Comparison of ENCODE assay signal across 12 cellular contexts in genomic region chrX:10579753-10580060, GRCh38. TPM values are rescaled to one million over a fixed set of nuclear protein-coding genes. Genes with fewer than 3 reads are reported as not detected.
A peak's percentile ranks its signal among the peaks of the same experiment; 100 is the strongest.
DNase-seq lines count a peak whose midpoint lies in the region; ATAC-seq and TF ChIP-seq lines count a peak whose summit lies in the region.
"Had no signal": no experiment of that assay in that cellular context is flagged by ENCODE, and none has a peak within 500 bp of the region (broad histone marks: within the 10 kb centered on the region; RNA-seq: fewer than 3 reads in every experiment).

No MANE protein-coding gene starts in this region.

- POLR2A ChIA-PET in SK-N-SH (lab: Yijun Ruan, JAX) = no interaction called here
- POLR2A ChIA-PET in WTC11 (lab: Charles Lee) = no interaction called here

- H3K27ac ChIP-seq in SK-N-SH (ENCODE audit: low read depth in 2 of 2, low read length in 1 of 2) (peak overlapping the region in 1 of 2 experiments; percentile 42; a peak in 2 of 4 replicates), transverse colon (peak overlapping the region in 3 of 4 donors; percentile 10 to 51 (median 29))

- H3K27me3 ChIP-seq in SK-N-SH (ENCODE audit: insufficient read depth) (no peaks in the 10 kb centered on the region), kidney epithelial cell (ENCODE audit: control insufficient read depth, insufficient read depth, low read length) (no peaks in the 10 kb centered on the region), transverse colon (no peaks in the 10 kb centered on the region)

- H3K36me3 ChIP-seq in SK-N-SH (replicated peaks in 1 of 2; ENCODE audit: control insufficient read depth in 1 of 2, insufficient read depth in 2 of 2, low read length in 1 of 2) (no peaks in the 10 kb centered on the region), kidney epithelial cell (ENCODE audit: control insufficient read depth, insufficient read depth, low read length) (no peaks in the 10 kb centered on the region), transverse colon (no peaks in the 10 kb centered on the region)
- H3K36me3 ChIP-seq: tibial nerve had no signal

- H3K9me2 ChIP-seq in SK-N-SH = no peaks in the 10 kb centered on the region

- no peak overlapping the region for H3K4me3 ChIP-seq in SK-N-SH (ENCODE audit: low read depth in 2 of 2, low read length in 1 of 2)
- H3K4me3 ChIP-seq in kidney epithelial cell (ENCODE audit: low read depth, low read length) = peak overlapping the region; percentile 5
- H3K4me3 ChIP-seq in transverse colon = no peak overlapping the region
- H3K4me3 ChIP-seq: tibial nerve had no signal

- H3K36me3 Mint-ChIP-seq in WTC11 = peaks cover 12% of the 10 kb centered on the region
- H3K36me3 Mint-ChIP-seq: activated naive CD8-positive, alpha-beta T cell had no signal

- no peak for TF ChIP-seq RAD21 in SK-N-SH (IDR thresholded peaks at IDR 0.05; ENCODE audit: low read length)

- no peaks in the 10 kb centered on the region for H4K20me1 ChIP-seq in SK-N-SH (ENCODE audit: insufficient read depth)

- in situ Hi-C loops in transverse colon (cut with MboI; ENCODE audit: low pct_ligation_motif_present in 1 of 4, low pct_unique_long_range_greater_than_20kb in 1 of 4, low sequenced_read_pairs in 3 of 4) = no loop called here

- no peak for TF ChIP-seq POLR2A in transverse colon (IDR thresholded peaks at IDR 0.05)

- peaks cover 10% of the 10 kb centered on the region for H3K9me3 Mint-ChIP-seq in WTC11

- H3K4me1 ChIP-seq in SK-N-SH (ENCODE audit: control insufficient read depth in 1 of 2, insufficient read depth in 2 of 2, low read depth in 1 of 2, low read length in 1 of 2) (peaks cover 0 to 4% of the 10 kb centered on the region in 2 experiments; a peak in 2 of 4 replicates), transverse colon (no peaks in the 10 kb centered on the region)

- H3K27me3 Mint-ChIP-seq in WTC11 (ENCODE audit: low read depth) = no peaks in the 10 kb centered on the region
- H3K27me3 Mint-ChIP-seq: activated naive CD8-positive, alpha-beta T cell had no signal

- peak overlapping the region; percentile 57 for H3K27ac Mint-ChIP-seq in WTC11
- H3K27ac Mint-ChIP-seq: activated naive CD8-positive, alpha-beta T cell had no signal

- peaks cover 2% of the 10 kb centered on the region for H3F3A ChIP-seq in SK-N-SH (replicated peaks; ENCODE audit: insufficient read depth)

- ATAC-seq in SK-N-SH treated with all-trans-retinoic acid at 6 μM for 48 hours = no peak; the same call in 2 of the 3 replicates
- ATAC-seq in WTC11 = no peak
- no peak for ATAC-seq in HG03097 (IDR thresholded peaks at IDR 0.05; ENCODE audit: low FRiP score, unreplicated experiment)

- H3K9me3 ChIP-seq in SK-N-SH (no peaks in the 10 kb centered on the region), transverse colon (no peaks in the 10 kb centered on the region)
- H3K9me3 ChIP-seq: tibial nerve had no signal

- 0 out of 2 replicates have a peak overlapping the region, but pooled peaks have one; percentile 4 for H3K4me3 Mint-ChIP-seq in WTC11
- H3K4me3 Mint-ChIP-seq: activated naive CD8-positive, alpha-beta T cell had no signal

- H3K4me1 Mint-ChIP-seq in WTC11 = peaks cover 46% of the 10 kb centered on the region

- no peaks in the 10 kb centered on the region; the same call in 1 of the 2 replicates for H3K79me2 ChIP-seq in SK-N-SH (ENCODE audit: insufficient read depth)

- CTCF ChIA-PET in SK-N-SH (lab: Yijun Ruan, JAX) (interaction anchor here (1.2 to 1.9 kb wide), 2 partner anchors 18 to 391 kb away, joined by 3 to 5 read pairs; no protein-coding TSS in a partner anchor), WTC11 (lab: Charles Lee) (interaction anchor here (1.2 kb wide), 1 partner anchor 190 kb away, joined by 3 read pairs; no protein-coding TSS in a partner anchor)

- intact Hi-C loops in transverse colon (cut with DNase I; ENCODE audit: low total_unique reads) = no loop called here

- DNase-seq in SK-N-SH = no peak
- no peak for DNase-seq in WTC11 (ENCODE audit: low spot score)
- peak; percentile 51 for DNase-seq in kidney epithelial cell (ENCODE audit: low read depth)
- no peak for DNase-seq in transverse colon
- no peak for DNase-seq in MV-4-11 (lab: John Stamatoyannopoulos, UW)
- DNase-seq in NK-92 (lab: John Stamatoyannopoulos, UW; ENCODE audit: unreplicated experiment) = no peak
- DNase-seq: activated CD4-positive, alpha-beta T cell treated with anti-CD3 and anti-CD28 coated beads, Interleukin-2, amount 50 U/mL, for 1 hour; stimulated activated CD4-positive, alpha-beta T cell treated with anti-CD3 and anti-CD28 coated beads, Interleukin-4, amount 100 ng/mL, for 24 hours had no signal

- TF ChIP-seq EP300 in SK-N-SH (IDR thresholded peaks at IDR 0.05; ENCODE audit: borderline replicate concordance in 1 of 2, low read depth in 1 of 2, low read length in 1 of 2) = no peak
- no peak for TF ChIP-seq EP300 in transverse colon (IDR thresholded peaks at IDR 0.05; ENCODE audit: low read depth)

- peak overlapping the region; percentile 23; the same call in 1 of the 2 replicates for H3K9ac ChIP-seq in SK-N-SH

- TF ChIP-seq CTCF in SK-N-SH (IDR thresholded peaks at IDR 0.05) (no peak), WTC11 (IDR thresholded peaks at IDR 0.05) (no peak), kidney epithelial cell (IDR thresholded peaks at IDR 0.05; ENCODE audit: insufficient read depth, low read length, poor library complexity, severe bottlenecking) (no peak), transverse colon (IDR thresholded peaks at IDR 0.05) (no peak)

- no peak overlapping the region for H3K4me2 ChIP-seq in SK-N-SH

- peak overlapping the region; percentile 33; the same call in 1 of the 2 replicates for H2AFZ ChIP-seq in SK-N-SH (ENCODE audit: low read depth)

- 52% methylated on average over 5 of the region's 5 CpGs for WGBS in SK-N-SH (ENCODE audit: low lambda C conversion rate)
- 65% methylated on average over 5 of the region's 5 CpGs; no CpG with 5 or more reads in 1 of the 2 donors for WGBS in transverse colon (ENCODE audit: low coverage in 1 of 2), 2 donors

TF ChIP-seq in SK-N-SH, 30 proteins besides CTCF, POLR2A, EP300 and RAD21:
- no peak for TF ChIP-seq CHD2 (IDR thresholded peaks at IDR 0.05; ENCODE audit: low read length, partially characterized antibody)
- TF ChIP-seq FOXM1 (IDR thresholded peaks at IDR 0.05; ENCODE audit: low read depth) = no peak
- no peak for TF ChIP-seq SMC3 (IDR thresholded peaks at IDR 0.05; ENCODE audit: low read depth, low read length)
- TF ChIP-seq ELF1 (IDR thresholded peaks at IDR 0.05) = no peak
- TF ChIP-seq, protein P1, sequence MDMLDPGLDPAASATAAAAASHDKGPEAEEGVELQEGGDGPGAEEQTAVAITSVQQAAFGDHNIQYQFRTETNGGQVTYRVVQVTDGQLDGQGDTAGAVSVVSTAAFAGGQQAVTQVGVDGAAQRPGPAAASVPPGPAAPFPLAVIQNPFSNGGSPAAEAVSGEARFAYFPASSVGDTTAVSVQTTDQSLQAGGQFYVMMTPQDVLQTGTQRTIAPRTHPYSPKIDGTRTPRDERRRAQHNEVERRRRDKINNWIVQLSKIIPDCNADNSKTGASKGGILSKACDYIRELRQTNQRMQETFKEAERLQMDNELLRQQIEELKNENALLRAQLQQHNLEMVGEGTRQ (IDR thresholded peaks at IDR 0.05; ENCODE audit: borderline replicate concordance, low read depth, low read length) = no peak
- no peak for TF ChIP-seq GATA2 (CRISPR knock-in tag; IDR thresholded peaks at IDR 0.05)
- TF ChIP-seq NFIC (IDR thresholded peaks at IDR 0.05; ENCODE audit: borderline replicate concordance) = no peak

TF ChIP-seq in SK-N-SH treated with all-trans-retinoic acid at 6 μM for 48 hours, 23 proteins besides CTCF, POLR2A, EP300 and RAD21:
- no peak for TF ChIP-seq TOX (CRISPR knock-in tag; IDR thresholded peaks at IDR 0.05; ENCODE audit: borderline replicate concordance)
- no peak for TF ChIP-seq TCF4 (CRISPR knock-in tag; IDR thresholded peaks at IDR 0.05; ENCODE audit: borderline replicate concordance)
- TF ChIP-seq PPARA (CRISPR knock-in tag; IDR thresholded peaks at IDR 0.05; ENCODE audit: borderline replicate concordance) = no peak
- no peak for TF ChIP-seq ZNF70 (CRISPR knock-in tag; IDR thresholded peaks at IDR 0.05)
- TF ChIP-seq ZFP30 (CRISPR knock-in tag; IDR thresholded peaks at IDR 0.05) = no peak
- no peak for TF ChIP-seq SNAI2 (CRISPR knock-in tag; IDR thresholded peaks at IDR 0.05)

TF ChIP-seq in WTC11, 78 proteins besides CTCF, POLR2A, EP300 and RAD21 (continues in another document):
- TF ChIP-seq SOX15 (CRISPR knock-in tag; IDR thresholded peaks at IDR 0.05) = no peak
- TF ChIP-seq, protein P2, sequence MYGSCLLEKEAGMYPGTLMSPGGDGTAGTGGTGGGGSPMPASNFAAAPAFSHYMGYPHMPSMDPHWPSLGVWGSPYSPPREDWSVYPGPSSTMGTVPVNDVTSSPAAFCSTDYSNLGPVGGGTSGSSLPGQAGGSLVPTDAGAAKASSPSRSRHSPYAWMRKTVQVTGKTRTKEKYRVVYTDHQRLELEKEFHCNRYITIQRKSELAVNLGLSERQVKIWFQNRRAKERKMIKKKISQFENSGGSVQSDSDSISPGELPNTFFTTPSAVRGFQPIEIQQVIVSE (CRISPR knock-in tag; IDR thresholded peaks at IDR 0.05; ENCODE audit: borderline replicate concordance) = no peak
- TF ChIP-seq ATF3 (CRISPR knock-in tag; conservative IDR thresholded peaks at IDR 0.05) = no peak
- TF ChIP-seq ELF4 (CRISPR knock-in tag; IDR thresholded peaks at IDR 0.05; ENCODE audit: low read depth) = no peak
- TF ChIP-seq NR2C2 (CRISPR knock-in tag; IDR thresholded peaks at IDR 0.05) = no peak
- TF ChIP-seq, protein P1 (CRISPR knock-in tag; IDR thresholded peaks at IDR 0.05) = no peak
- TF ChIP-seq GRHL2 (CRISPR knock-in tag; IDR thresholded peaks at IDR 0.05; ENCODE audit: insufficient replicate concordance, severe bottlenecking) = no peak
- TF ChIP-seq CREB1 (CRISPR knock-in tag; IDR thresholded peaks at IDR 0.05) = no peak
- no peak for TF ChIP-seq MYBL2 (CRISPR knock-in tag; IDR thresholded peaks at IDR 0.05)
- TF ChIP-seq KAT7 (CRISPR knock-in tag; IDR thresholded peaks at IDR 0.05; ENCODE audit: borderline replicate concordance) = no peak
- TF ChIP-seq GABPB1 (CRISPR knock-in tag; IDR thresholded peaks at IDR 0.05) = no peak

RNA-seq across cellular contexts. Expression of gene MID1, which starts 40.7 kb away (rescaled TPM):
- 8.5 and 10.4 TPM in 2 replicates for polyA plus RNA-seq in SK-N-SH (2012; rRNA removed)
- polyA plus RNA-seq in SK-N-SH (2012; cell fraction: cytosol; rRNA removed) = 5.3 and 5.8 TPM in 2 replicates
- 20.1 and 27.9 TPM in 2 replicates for polyA plus RNA-seq in SK-N-SH (2012; cell fraction: nucleus; rRNA removed)
- total RNA-seq in WTC11 (2021) = 40.1 to 52.2 TPM (median 45.4 TPM) in 3 replicates
- total RNA-seq in kidney epithelial cell = 13.5 and 18.2 TPM in 2 replicates
- total RNA-seq in transverse colon = 10 to 100 TPM; 27.0 to 85.2 (median 37.7) TPM
